In genomic region chr2:218992703-218993344, GRCh38 we compare ENCODE assay signal across 12 cellular contexts. TPM values are rescaled to one million over a fixed set of nuclear protein-coding genes. Genes with fewer than 3 reads are reported as not detected.
DNase-seq lines count a peak whose midpoint lies in the region; ATAC-seq and TF ChIP-seq lines count a peak whose summit lies in the region.
"Had no signal": no experiment of that assay in that cellular context is flagged by ENCODE, and none has a peak within 500 bp of the region (broad histone marks: within the 10 kb centered on the region; RNA-seq: fewer than 3 reads in every experiment).

No MANE protein-coding gene starts in this region.

- H3K56ac ChIP-seq in mesendoderm (ENCODE audit: low read length) = peak overlapping the region; percentile 78

- no peak for DNase-seq in heart right ventricle
- DNase-seq in right atrium auricular region (ENCODE audit: low spot score) = no peak
- DNase-seq in adipocyte (ENCODE audit: low read depth) = peak; percentile 36
- peak; percentile 28 for DNase-seq in mesendoderm
- peak; percentile 11 for DNase-seq in transverse colon
- DNase-seq in EL = no peak
- DNase-seq: activated CD8-positive, alpha-beta memory T cell treated with anti-CD3 and anti-CD28 coated beads, Interleukin-2, amount 50 U/mL, for 48 hours; GOT3; naive B cell; T-helper 1 cell had no signal

- no peak overlapping the region for H4K5ac ChIP-seq in mesendoderm (ENCODE audit: low read length)

- no peak overlapping the region for H3K4ac ChIP-seq in mesendoderm (ENCODE audit: low read depth, low read length)

- no peaks in the 10 kb centered on the region for H3K79me1 ChIP-seq in mesendoderm (ENCODE audit: low read length)

- H3K27me3 ChIP-seq in heart right ventricle = peaks cover 56 to 99% (median 97%) of the 10 kb centered on the region in 7 donors
- peaks cover 28 to 68% of the 10 kb centered on the region in 2 donors for H3K27me3 ChIP-seq in right atrium auricular region
- peaks cover 74% of the 10 kb centered on the region for H3K27me3 ChIP-seq in adipocyte (replicated peaks; ENCODE audit: control insufficient read depth, insufficient read depth, low read length)
- H3K27me3 ChIP-seq in mesendoderm (ENCODE audit: insufficient read depth, low read length, poor library complexity) = peaks cover 68% of the 10 kb centered on the region
- H3K27me3 ChIP-seq in transverse colon = peaks cover 93% of the 10 kb centered on the region

- in situ Hi-C loops in transverse colon (cut with MboI; ENCODE audit: low pct_ligation_motif_present in 1 of 4, low pct_unique_long_range_greater_than_20kb in 1 of 4, low sequenced_read_pairs in 3 of 4) = no loop called here

- H3K36me3 ChIP-seq in heart right ventricle (no peaks in the 10 kb centered on the region), right atrium auricular region (no peaks in the 10 kb centered on the region), adipocyte (ENCODE audit: control insufficient read depth, insufficient read depth, low read length, severe bottlenecking) (no peaks in the 10 kb centered on the region), mesendoderm (ENCODE audit: control insufficient read depth, insufficient read depth, low read length) (no peaks in the 10 kb centered on the region), transverse colon (no peaks in the 10 kb centered on the region)

- TF ChIP-seq POLR2A in transverse colon (IDR thresholded peaks at IDR 0.05) = no peak

- no peak overlapping the region for H2AK5ac ChIP-seq in mesendoderm (ENCODE audit: low read length)

- no peak overlapping the region for H3K18ac ChIP-seq in mesendoderm (ENCODE audit: low read length)

- no peak overlapping the region for H3K9ac ChIP-seq in adipocyte (ENCODE audit: low read length)
- H3K9ac ChIP-seq in mesendoderm (ENCODE audit: low read length) = peak overlapping the region; percentile 58

- WGBS in heart right ventricle, 2 donors = 1 to 2% methylated on average over 42 to 44 of the region's 44 CpGs
- no CpG with 5 or more reads among the region's 44 CpGs for WGBS in mesendoderm (ENCODE audit: extremely low coverage, insufficient coverage, low lambda C conversion rate)
- 3% methylated on average over 43 of the region's 44 CpGs; no CpG with 5 or more reads in 1 of the 2 donors for WGBS in transverse colon (ENCODE audit: low coverage in 1 of 2), 2 donors

- TF ChIP-seq CTCF in heart right ventricle (IDR thresholded peaks at IDR 0.05) (no peak), right atrium auricular region (IDR thresholded peaks at IDR 0.05) (no peak), transverse colon (IDR thresholded peaks at IDR 0.05) (no peak)

- intact Hi-C loops in heart right ventricle (cut with DNase I) = loop anchor here in 1 of 10 donors (10.0 kb wide), 1 partner anchor 162 kb away; no protein-coding TSS in a partner anchor
- intact Hi-C loops in transverse colon (cut with DNase I; ENCODE audit: low total_unique reads) = no loop called here

- no peak overlapping the region for H3K4me2 ChIP-seq in mesendoderm (ENCODE audit: low read length)

- TF ChIP-seq EP300 in transverse colon (IDR thresholded peaks at IDR 0.05; ENCODE audit: low read depth) = no peak

- no peaks in the 10 kb centered on the region for H3K79me2 ChIP-seq in mesendoderm (ENCODE audit: control insufficient read depth, insufficient read depth, low read length)

- H3K27ac ChIP-seq in heart right ventricle (no peak overlapping the region), right atrium auricular region (no peak overlapping the region), mesendoderm (ENCODE audit: low read depth, low read length) (no peak overlapping the region), transverse colon (no peak overlapping the region)

- no peak overlapping the region for H2BK15ac ChIP-seq in mesendoderm (replicated peaks; ENCODE audit: low read depth)

- ATAC-seq in heart right ventricle = peak in 4 of 8 donors; percentile 4 to 17 (median 10)
- no peak for ATAC-seq in GM19351 (IDR thresholded peaks at IDR 0.05; ENCODE audit: unreplicated experiment)
- no peak for ATAC-seq in HG02884 (IDR thresholded peaks at IDR 0.05; ENCODE audit: unreplicated experiment)

- H2BK120ac ChIP-seq in mesendoderm (ENCODE audit: low read depth, low read length) = no peak overlapping the region

- no peak overlapping the region for H2BK5ac ChIP-seq in mesendoderm (ENCODE audit: low read length)

- H3K23ac ChIP-seq in mesendoderm (ENCODE audit: low read length) = peak overlapping the region; percentile 94

- no peaks in the 10 kb centered on the region for H3K9me3 ChIP-seq in heart right ventricle
- no peaks in the 10 kb centered on the region for H3K9me3 ChIP-seq in right atrium auricular region
- no peaks in the 10 kb centered on the region for H3K9me3 ChIP-seq in adipocyte (ENCODE audit: control insufficient read depth, low read length)
- no peaks in the 10 kb centered on the region for H3K9me3 ChIP-seq in transverse colon

- H4K8ac ChIP-seq in mesendoderm (ENCODE audit: low read depth, low read length) = no peak overlapping the region

- peak overlapping the region; percentile 29 to 58 (median 41) for H3K4me3 ChIP-seq in heart right ventricle
- peak overlapping the region in 1 of 2 donors; percentile 48 for H3K4me3 ChIP-seq in right atrium auricular region
- peak overlapping the region; percentile 68 for H3K4me3 ChIP-seq in adipocyte (ENCODE audit: low read length)
- H3K4me3 ChIP-seq in mesendoderm (ENCODE audit: low read length) = no peak overlapping the region
- H3K4me3 ChIP-seq in transverse colon = peak overlapping the region in 3 of 4 donors; percentile 11 to 52 (median 27)

- peaks cover 7 to 34% (median 24%) of the 10 kb centered on the region in 9 donors for H3K4me1 ChIP-seq in heart right ventricle
- peaks cover 0 to 27% of the 10 kb centered on the region in 2 donors for H3K4me1 ChIP-seq in right atrium auricular region
- H3K4me1 ChIP-seq in adipocyte (ENCODE audit: control insufficient read depth, insufficient read depth, low read length) = peaks cover 6% of the 10 kb centered on the region
- peaks cover 16% of the 10 kb centered on the region for H3K4me1 ChIP-seq in mesendoderm (ENCODE audit: control insufficient read depth, low read depth, low read length)
- peaks cover 15 to 28% (median 20%) of the 10 kb centered on the region in 4 donors for H3K4me1 ChIP-seq in transverse colon

RNA-seq across cellular contexts. Expression of gene CRYBA2, which starts 0.4 kb away (rescaled TPM):
- not detected for total RNA-seq in heart right ventricle
- polyA plus RNA-seq in heart right ventricle = not detected
- not detected for total RNA-seq in right atrium auricular region
- polyA plus RNA-seq in mesendoderm (2013, experiment 1 of 2) = 0.10 TPM
- polyA plus RNA-seq in mesendoderm (2013, experiment 2 of 2) = not detected
- 1 to 10 TPM in 1 of 4 donors, not detected in 3; 5.6 TPM for total RNA-seq in transverse colon

RNA-seq across cellular contexts. Expression of gene FEV, which starts 7.8 kb away (rescaled TPM):
- not detected for total RNA-seq in heart right ventricle
- polyA plus RNA-seq in heart right ventricle = not detected
- not detected for total RNA-seq in right atrium auricular region
- 0.13 TPM for polyA plus RNA-seq in mesendoderm (2013, experiment 1 of 2)
- 0.10 TPM for polyA plus RNA-seq in mesendoderm (2013, experiment 2 of 2)
- 1 to 10 TPM in 2 of 4 donors, not detected in 2; 1.9 to 8.2 TPM for total RNA-seq in transverse colon

RNA-seq across cellular contexts. Expression of gene CDK5R2, which starts 33.4 kb away (rescaled TPM):
- total RNA-seq in heart right ventricle = under 1 TPM in 1 of 10 donors, not detected in 9; 0.09 TPM
- polyA plus RNA-seq in heart right ventricle = not detected
- total RNA-seq in right atrium auricular region = not detected
- polyA plus RNA-seq in mesendoderm (2013, experiment 1 of 2) = 0.11 TPM
- 0.15 TPM for polyA plus RNA-seq in mesendoderm (2013, experiment 2 of 2)
- under 1 TPM in 1 of 4 donors, not detected in 3; 0.41 TPM for total RNA-seq in transverse colon

RNA-seq across cellular contexts. Expression of gene CFAP65, which starts 48.5 kb away (rescaled TPM):
- not detected for total RNA-seq in heart right ventricle
- not detected for polyA plus RNA-seq in heart right ventricle
- not detected for total RNA-seq in right atrium auricular region
- 0.22 TPM for polyA plus RNA-seq in mesendoderm (2013, experiment 1 of 2)
- 0.18 TPM for polyA plus RNA-seq in mesendoderm (2013, experiment 2 of 2)
- 1 to 10 TPM in 2 of 4 donors, under 1 TPM in 1, not detected in 1; 0.64 to 3.0 (median 1.5) TPM for total RNA-seq in transverse colon

Comparison
In these comparisons a context has a peak if more than half of its experiments do, and no peak if none do; other contexts are left out.
1. DNase-seq: peak in adipocyte (single experiment), mesendoderm (single experiment) and transverse colon (single experiment); none in heart right ventricle (0 of 2), right atrium auricular region (single experiment) and EL (single experiment).